ENCODE assay signal across 1 cellular context in the genomic region with DNA sequence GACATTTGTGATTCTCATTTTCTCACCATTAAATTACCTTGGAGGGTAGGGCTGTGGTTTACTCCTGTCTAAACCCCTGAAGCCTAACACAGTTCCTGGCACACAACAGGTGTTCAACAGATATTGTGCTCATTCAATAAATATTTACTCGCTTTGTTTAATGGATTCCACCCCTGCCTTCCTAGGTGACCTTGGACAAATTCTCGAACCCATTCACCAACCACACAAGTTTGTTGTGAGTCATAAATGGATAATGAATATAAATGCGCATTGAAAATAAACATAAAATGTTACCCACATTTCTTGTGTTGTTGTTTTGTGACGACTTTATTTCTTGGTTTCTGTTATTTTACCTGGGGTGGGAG.
TF ChIP-seq lines count a peak whose summit lies in the region.

No MANE protein-coding gene starts in this region.

TF ChIP-seq in A549, 52 proteins besides CTCF, POLR2A, EP300 and RAD21 (continued from another document):
- TF ChIP-seq, protein P1, sequence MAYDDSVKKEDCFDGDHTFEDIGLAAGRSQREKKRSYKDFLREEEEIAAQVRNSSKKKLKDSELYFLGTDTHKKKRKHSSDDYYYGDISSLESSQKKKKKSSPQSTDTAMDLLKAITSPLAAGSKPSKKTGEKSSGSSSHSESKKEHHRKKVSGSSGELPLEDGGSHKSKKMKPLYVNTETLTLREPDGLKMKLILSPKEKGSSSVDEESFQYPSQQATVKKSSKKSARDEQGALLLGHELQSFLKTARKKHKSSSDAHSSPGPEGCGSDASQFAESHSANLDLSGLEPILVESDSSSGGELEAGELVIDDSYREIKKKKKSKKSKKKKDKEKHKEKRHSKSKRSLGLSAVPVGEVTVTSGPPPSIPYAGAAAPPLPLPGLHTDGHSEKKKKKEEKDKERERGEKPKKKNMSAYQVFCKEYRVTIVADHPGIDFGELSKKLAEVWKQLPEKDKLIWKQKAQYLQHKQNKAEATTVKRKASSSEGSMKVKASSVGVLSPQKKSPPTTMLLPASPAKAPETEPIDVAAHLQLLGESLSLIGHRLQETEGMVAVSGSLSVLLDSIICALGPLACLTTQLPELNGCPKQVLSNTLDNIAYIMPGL (CRISPR knock-in tag; IDR thresholded peaks at IDR 0.05; ENCODE audit: borderline replicate concordance): no peak
- TF ChIP-seq MYC (IDR thresholded peaks at IDR 0.05; ENCODE audit: borderline replicate concordance, low read length) (no peak), MAZ (IDR thresholded peaks at IDR 0.05; ENCODE audit: borderline replicate concordance, low read depth, low read length) (no peak), SMC3 (IDR thresholded peaks at IDR 0.05) (no peak), TFCP2L1 (CRISPR knock-in tag; IDR thresholded peaks at IDR 0.05) (no peak), RNF2 (IDR thresholded peaks at IDR 0.05; ENCODE audit: borderline replicate concordance, low read depth) (no peak)
